18 cellular contexts compared by ENCODE assay signal in genomic region chr4:94517492-94517891, GRCh38.
DNase-seq lines count a peak whose midpoint lies in the region; ATAC-seq and TF ChIP-seq lines count a peak whose summit lies in the region.
"Had no signal": no experiment of that assay in that cellular context is flagged by ENCODE, and none has a peak within 500 bp of the region (broad histone marks: within the 10 kb centered on the region; RNA-seq: fewer than 3 reads in every experiment).

No MANE protein-coding gene starts in this region.

- H2AFZ ChIP-seq in GM23248 (no peak overlapping the region), PC-3 (ENCODE audit: low read length) (no peak overlapping the region), smooth muscle cell (ENCODE audit: low read depth) (no peak overlapping the region)
- H2AFZ ChIP-seq: parathyroid adenoma had no signal

- DNase-seq in GM23248: no peak
- no peak for DNase-seq in PC-3
- DNase-seq in choroid plexus epithelial cell (ENCODE audit: low read depth): peak; percentile 67
- DNase-seq in smooth muscle cell (lab: John Stamatoyannopoulos, UW; ENCODE audit: unreplicated experiment): no peak
- DNase-seq in activated CD4-positive, alpha-beta T cell treated with anti-CD3 and anti-CD28 coated beads for 1 hour: no peak
- DNase-seq in NCI-H2227 (lab: John Stamatoyannopoulos, UW; ENCODE audit: unreplicated experiment): no peak
- DNase-seq: activated CD4-positive, alpha-beta T cell treated with anti-CD3 and anti-CD28 coated beads, Interleukin-2, amount 10 ng/mL, durations not matched to agents 24 days and 14 days; activated CD8-positive, alpha-beta memory T cell treated with anti-CD3 and anti-CD28 coated beads for 24 hours; activated effector memory CD4-positive, alpha-beta T cell treated with Interleukin-2 at 50 U/mL for 16 hours; activated T-cell treated with anti-CD3 and anti-CD28 coated beads for 4 hours; aorta; NCI-H1092 treated with DMSO at 0.1 percent for 48 hours; NCI-H1694 treated with DMSO at 0.1 percent for 48 hours; small intestine; T1000 had no signal

- ATAC-seq in PC-3 (no peak), GM19395 (IDR thresholded peaks at IDR 0.05; ENCODE audit: unreplicated experiment) (no peak)

- H3K9me3 ChIP-seq in GM23248 (ENCODE audit: low read depth) (no peaks in the 10 kb centered on the region), PC-3 (ENCODE audit: low read length) (no peaks in the 10 kb centered on the region), smooth muscle cell (replicated peaks; ENCODE audit: low read depth) (no peaks in the 10 kb centered on the region)
- H3K9me3 ChIP-seq: BLaER1 treated with 17β-estradiol and CSF1 and Interleukin-3, amounts not matched to agents 10 nM and 100 nM had no signal

- POLR2A ChIA-PET in PC-3 (lab: Charles Lee; ENCODE audit: unreplicated experiment): interaction anchor here (0.7 kb wide), 2 partner anchors 13 to 37 kb away, joined by 4 to 6 read pairs; no protein-coding TSS in a partner anchor

- no TSS peak for BruUV-seq in PC-3 (replicated peaks; lab: Mats Ljungman, UMichigan)

- peaks cover 100% of the 10 kb centered on the region for H3K79me2 ChIP-seq in GM23248 (ENCODE audit: insufficient read depth)
- peaks cover 46% of the 10 kb centered on the region for H3K79me2 ChIP-seq in PC-3 (ENCODE audit: low read length)
- peaks cover 82% of the 10 kb centered on the region for H3K79me2 ChIP-seq in smooth muscle cell (ENCODE audit: low read depth)
- H3K79me2 ChIP-seq: parathyroid adenoma had no signal

- no peaks in the 10 kb centered on the region for H3K9me2 ChIP-seq in GM23248 (ENCODE audit: insufficient read depth)
- no peaks in the 10 kb centered on the region for H3K9me2 ChIP-seq in PC-3 (replicated peaks; ENCODE audit: low read length)

- CTCF ChIA-PET in PC-3 (lab: Charles Lee): no interaction called here

- H3K9ac ChIP-seq in GM23248: no peak overlapping the region
- peak overlapping the region; percentile 40 for H3K9ac ChIP-seq in PC-3 (ENCODE audit: low read length)
- H3K9ac ChIP-seq in smooth muscle cell (ENCODE audit: low read depth): no peak overlapping the region
- H3K9ac ChIP-seq: BLaER1 treated with 17β-estradiol and CSF1 and Interleukin-3, amounts not matched to agents 10 nM and 100 nM; parathyroid adenoma had no signal

- intact Hi-C loops in PC-3 (cut with micrococcal nuclease): loop anchor here (5.0 kb wide), 1 partner anchor 55 kb away; no protein-coding TSS in a partner anchor

- in situ Hi-C loops in GM23248 (cut with MboI): no loop called here

- H3K36me3 ChIP-seq in GM23248 (ENCODE audit: low read depth): peaks cover 5% of the 10 kb centered on the region
- H3K36me3 ChIP-seq in PC-3 (ENCODE audit: low read depth, low read length): peaks cover 3% of the 10 kb centered on the region; the same call in 1 of the 2 replicates
- no peaks in the 10 kb centered on the region for H3K36me3 ChIP-seq in smooth muscle cell (ENCODE audit: low read depth)
- H3K36me3 ChIP-seq: BLaER1 treated with 17β-estradiol and CSF1 and Interleukin-3, amounts not matched to agents 10 nM and 100 nM had no signal

- 64 to 69% methylated on average over 1 of the region's 1 CpG for WGBS in GM23248 (ENCODE audit: low coverage in 1 of 2, low lambda C conversion rate in 2 of 2, missing lambda C conversion rate in 2 of 2), 2 experiments
- 68% methylated on average over 1 of the region's 1 CpG for WGBS in smooth muscle cell (ENCODE audit: low lambda C conversion rate)

- H3K4me1 ChIP-seq in GM23248 (ENCODE audit: insufficient read depth) (peaks cover 31% of the 10 kb centered on the region), PC-3 (ENCODE audit: insufficient read depth, low read length) (peaks cover 29% of the 10 kb centered on the region), smooth muscle cell (ENCODE audit: low read depth) (peaks cover 21% of the 10 kb centered on the region)
- H3K4me1 ChIP-seq: parathyroid adenoma had no signal

- H4K20me1 ChIP-seq in GM23248 (ENCODE audit: insufficient read depth) (no peaks in the 10 kb centered on the region), PC-3 (ENCODE audit: low read length) (no peaks in the 10 kb centered on the region), smooth muscle cell (ENCODE audit: low read depth) (no peaks in the 10 kb centered on the region)

- H3K4me2 ChIP-seq in GM23248 (ENCODE audit: unreplicated experiment): peak overlapping the region; percentile 0
- H3K4me2 ChIP-seq in PC-3 (ENCODE audit: low read length): peak overlapping the region; percentile 13; the same call in 1 of the 2 replicates
- peak overlapping the region; percentile 42 for H3K4me2 ChIP-seq in smooth muscle cell

- H3K4me3 ChIP-seq in GM23248 (no peak overlapping the region), PC-3 (ENCODE audit: low read length) (no peak overlapping the region), choroid plexus epithelial cell (ENCODE audit: low read depth, low read length) (no peak overlapping the region), smooth muscle cell (no peak overlapping the region)
- H3K4me3 ChIP-seq: BLaER1 treated with 17β-estradiol and CSF1 and Interleukin-3, amounts not matched to agents 10 nM and 100 nM had no signal

- TF ChIP-seq CTCF in PC-3 (conservative IDR thresholded peaks at IDR 0.05; ENCODE audit: low read depth, low read length) (no peak), choroid plexus epithelial cell (conservative IDR thresholded peaks at IDR 0.05; ENCODE audit: low read depth, low read length) (no peak), smooth muscle cell (IDR thresholded peaks at IDR 0.05; ENCODE audit: borderline replicate concordance, insufficient read depth, poor library complexity, severe bottlenecking) (no peak)

- no peaks in the 10 kb centered on the region for H3K27me3 ChIP-seq in GM23248 (replicated peaks; ENCODE audit: insufficient read depth)
- no peaks in the 10 kb centered on the region for H3K27me3 ChIP-seq in PC-3 (ENCODE audit: low read length)
- H3K27me3 ChIP-seq in smooth muscle cell (ENCODE audit: low read depth): no peaks in the 10 kb centered on the region
- H3K27me3 ChIP-seq: BLaER1 treated with 17β-estradiol and CSF1 and Interleukin-3, amounts not matched to agents 10 nM and 100 nM had no signal

- H3F3A ChIP-seq in GM23248 (ENCODE audit: insufficient read depth) (peaks cover 29% of the 10 kb centered on the region; the same call in 1 of the 2 replicates), PC-3 (ENCODE audit: low read length, unreplicated experiment) (no peaks in the 10 kb centered on the region), smooth muscle cell (ENCODE audit: low read depth) (peaks cover 27% of the 10 kb centered on the region)

- peak overlapping the region; percentile 65 for H3K27ac ChIP-seq in GM23248
- H3K27ac ChIP-seq in PC-3 (ENCODE audit: low read length): peak overlapping the region; percentile 89
- peak overlapping the region; percentile 93 for H3K27ac ChIP-seq in smooth muscle cell (ENCODE audit: low read depth)
- H3K27ac ChIP-seq: BLaER1 treated with 17β-estradiol and CSF1 and Interleukin-3, amounts not matched to agents 10 nM and 100 nM; parathyroid adenoma had no signal
